Comparison of ENCODE assay signal across 8 cellular contexts in the genomic region with DNA sequence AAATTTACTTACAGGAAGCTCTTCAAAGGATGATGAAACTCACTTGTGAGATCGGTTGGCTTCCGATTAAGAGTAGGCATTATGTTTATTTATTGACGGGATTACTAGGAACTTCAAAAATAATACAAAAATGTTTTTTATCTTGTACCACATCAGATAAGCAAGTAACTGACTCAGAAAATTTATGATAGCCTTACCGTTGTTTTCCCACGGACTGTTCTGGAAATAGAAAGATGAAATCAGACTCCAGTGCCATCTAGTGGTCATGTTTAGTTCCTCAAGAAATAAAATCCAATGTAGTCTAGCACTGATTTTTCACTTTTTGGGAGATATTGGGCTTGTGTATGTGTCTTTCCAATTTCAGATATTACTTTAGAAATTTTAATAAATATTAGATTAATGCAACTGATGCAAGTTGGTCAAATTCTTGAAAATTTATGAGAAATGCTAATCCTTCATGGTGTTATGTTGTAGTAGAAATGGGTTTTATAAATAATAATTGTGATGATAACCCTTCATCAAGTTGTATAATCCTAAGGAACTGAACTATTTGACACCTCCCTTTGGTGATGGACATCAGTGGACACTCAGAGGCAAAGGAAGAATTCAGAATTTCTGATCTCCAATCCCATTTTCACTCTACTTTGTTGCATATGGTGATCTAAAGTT.
A peak's percentile ranks its signal among the peaks of the same experiment; 100 is the strongest.
DNase-seq lines count a peak whose midpoint lies in the region; ATAC-seq and TF ChIP-seq lines count a peak whose summit lies in the region.

No MANE protein-coding gene starts in this region.

- TF ChIP-seq CTCF in lower leg skin (IDR thresholded peaks at IDR 0.05): no peak

- peak; percentile 66 for ATAC-seq in Right ventricle myocardium superior (ENCODE audit: poor library complexity)
- no peak for ATAC-seq in Right ventricle myocardium inferior
- no peak for ATAC-seq in HG03025 (IDR thresholded peaks at IDR 0.05; ENCODE audit: low FRiP score, unreplicated experiment)

- H3K27ac Mint-ChIP-seq in activated CD4-positive, alpha-beta memory T cell treated with anti-CD3 and anti-CD28 coated beads, Interleukin-2, amount 10 ng/mL, durations not matched to agents 7 days and 5 days: no peak overlapping the region

- peaks cover 47% of the 10 kb centered on the region for H3K4me1 Mint-ChIP-seq in activated CD4-positive, alpha-beta memory T cell treated with anti-CD3 and anti-CD28 coated beads, Interleukin-2, amount 10 ng/mL, durations not matched to agents 7 days and 5 days

- DNase-seq in Right ventricle myocardium superior (no peak), Right ventricle myocardium inferior (ENCODE audit: missing footprints) (no peak), NCI-H1105 treated with DMSO at 0.1 percent for 48 hours (lab: John Stamatoyannopoulos, UW) (peak; percentile 16), globus pallidus (ENCODE audit: low spot score) (peak; percentile 73), putamen (ENCODE audit: low spot score) (peak; percentile 59), lower leg skin (ENCODE audit: low spot score in 2 of 2) (no peak)
- DNase-seq in activated CD4-positive, alpha-beta memory T cell treated with anti-CD3 and anti-CD28 coated beads, Interleukin-2, amount 10 ng/mL, durations not matched to agents 7 days and 5 days: no peak

- H3K4me3 ChIP-seq in lower leg skin (ENCODE audit: low read depth, poor library complexity, severe bottlenecking): no peak overlapping the region

- intact Hi-C loops in Right ventricle myocardium superior (cut with DNase I): loop anchor here (5.0 kb wide), 1 partner anchor 147 kb away; no protein-coding TSS in a partner anchor
- intact Hi-C loops in Right ventricle myocardium inferior (cut with DNase I): loop anchor here (1.0 to 10.0 kb wide), 3 partner anchors 143 to 467 kb away; no protein-coding TSS in a partner anchor
- intact Hi-C loops in lower leg skin (cut with DNase I; ENCODE audit: low total_unique reads): loop anchor here (10.0 kb wide), 2 partner anchors 140 to 470 kb away; no protein-coding TSS in a partner anchor

- CTCF ChIA-PET in activated CD4-positive, alpha-beta memory T cell treated with anti-CD3 and anti-CD28 coated beads, Interleukin-2, amount 10 ng/mL, durations not matched to agents 7 days and 5 days (lab: Charles Lee): interaction anchor here (0.7 to 1.6 kb wide), 5 partner anchors 13 to 467 kb away, joined by 3 to 4 read pairs (median 3); no protein-coding TSS in a partner anchor

- H3K36me3 Mint-ChIP-seq in activated CD4-positive, alpha-beta memory T cell treated with anti-CD3 and anti-CD28 coated beads, Interleukin-2, amount 10 ng/mL, durations not matched to agents 7 days and 5 days (ENCODE audit: low read depth): peaks cover 15% of the 10 kb centered on the region

- TF ChIP-seq POLR2A in lower leg skin (IDR thresholded peaks at IDR 0.05): no peak

- 1 to 5% methylated on average over 5 of the region's 5 CpGs for WGBS in lower leg skin, 2 donors

- POLR2A ChIA-PET in activated CD4-positive, alpha-beta memory T cell treated with anti-CD3 and anti-CD28 coated beads, Interleukin-2, amount 10 ng/mL, durations not matched to agents 7 days and 5 days (lab: Charles Lee): no interaction called here

- H3K4me3 Mint-ChIP-seq in activated CD4-positive, alpha-beta memory T cell treated with anti-CD3 and anti-CD28 coated beads, Interleukin-2, amount 10 ng/mL, durations not matched to agents 7 days and 5 days: peak overlapping the region; percentile 7

- H3K9me3 Mint-ChIP-seq in activated CD4-positive, alpha-beta memory T cell treated with anti-CD3 and anti-CD28 coated beads, Interleukin-2, amount 10 ng/mL, durations not matched to agents 7 days and 5 days: peaks cover 9% of the 10 kb centered on the region

- peaks cover 6% of the 10 kb centered on the region for H3K27me3 Mint-ChIP-seq in activated CD4-positive, alpha-beta memory T cell treated with anti-CD3 and anti-CD28 coated beads, Interleukin-2, amount 10 ng/mL, durations not matched to agents 7 days and 5 days

Comparison
In these comparisons a context has a peak if more than half of its experiments do, and no peak if none do; other contexts are left out.
1. DNase-seq: peak in NCI-H1105 treated with DMSO at 0.1 percent for 48 hours (single experiment), globus pallidus (single experiment) and putamen (single experiment); none in Right ventricle myocardium superior (single experiment), Right ventricle myocardium inferior (single experiment), activated CD4-positive, alpha-beta memory T cell treated with anti-CD3 and anti-CD28 coated beads, Interleukin-2, amount 10 ng/mL, durations not matched to agents 7 days and 5 days (single experiment) and lower leg skin (0 of 2).